In the genomic region with DNA sequence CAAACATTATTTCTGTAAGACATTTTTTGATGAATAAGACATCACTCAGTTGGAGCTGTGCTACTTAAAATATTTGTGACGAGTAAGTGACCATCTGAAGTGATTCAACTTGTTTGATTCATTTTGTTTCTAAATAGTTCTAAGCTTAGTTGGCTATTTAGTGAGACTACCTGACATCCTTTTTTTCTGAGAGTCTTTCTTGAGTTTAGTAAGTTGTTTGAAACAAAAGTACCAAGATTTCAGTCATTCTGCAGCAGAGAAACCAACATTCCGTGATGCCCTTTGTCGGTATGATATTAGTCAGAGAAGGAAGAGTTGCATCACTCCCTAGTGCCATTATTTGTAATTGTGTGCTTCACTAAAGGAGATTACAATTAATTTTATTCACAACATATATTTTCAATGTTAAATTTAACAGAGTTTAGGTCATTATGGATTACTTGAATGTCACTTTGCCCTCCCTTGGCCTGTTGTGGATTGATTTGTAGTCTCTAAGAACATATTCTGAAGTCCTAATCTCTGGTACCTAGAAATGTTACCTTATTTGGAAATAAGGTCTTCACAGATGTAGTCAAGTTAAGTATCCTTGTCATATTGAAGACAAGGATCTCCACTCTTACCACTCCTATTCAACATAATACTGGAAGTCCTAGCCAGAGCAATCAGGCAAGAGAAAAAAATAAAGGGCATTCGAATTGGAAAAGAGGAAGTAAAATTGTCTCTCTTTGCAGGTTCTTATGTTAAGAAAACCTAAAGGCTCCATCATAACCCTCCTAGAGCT, we compare ENCODE assay signal across 11 cellular contexts.
DNase-seq lines count a peak whose midpoint lies in the region; ATAC-seq, FAIRE-seq and TF ChIP-seq lines count a peak whose summit lies in the region.
"Had no signal": no experiment of that assay in that cellular context is flagged by ENCODE, and none has a peak within 500 bp of the region (broad histone marks: within the 10 kb centered on the region; RNA-seq: fewer than 3 reads in every experiment).

No MANE protein-coding gene starts in this region.

- H3K27me3 ChIP-seq in HepG2 (ENCODE audit: control insufficient read depth in 1 of 2, insufficient read depth in 2 of 2, low read length in 2 of 2) (no peaks in the 10 kb centered on the region), right lobe of liver (no peaks in the 10 kb centered on the region), bronchial epithelial cell (ENCODE audit: control insufficient read depth, insufficient read depth, low read length) (no peaks in the 10 kb centered on the region)
- H3K27me3 ChIP-seq: body of pancreas had no signal

- no peaks in the 10 kb centered on the region for H3K79me2 ChIP-seq in HepG2 (ENCODE audit: insufficient read depth, low read length)

- 99% methylated on average over 4 of the region's 4 CpGs for WGBS in HepG2 (ENCODE audit: low lambda C conversion rate)
- WGBS in right lobe of liver (ENCODE audit: insufficient coverage, low coverage, low lambda C conversion rate, missing lambda C conversion rate), result 86% methylated on average over 4 of the region's 4 CpGs

- no peaks in the 10 kb centered on the region for H3K4me1 Mint-ChIP-seq in stimulated activated naive CD8-positive, alpha-beta T cell treated with anti-CD3 and anti-CD28 coated beads, Interleukin-15, amount 100 ng/mL, for 72 hours

- CTCF ChIA-PET in HepG2 (lab: Yijun Ruan, JAX; ENCODE audit: low intra/inter-chr PET ratio, low total read pairs), result no interaction called here

- H2AFZ ChIP-seq in HepG2 (ENCODE audit: low read length), result no peak overlapping the region

- H3K4me3 Mint-ChIP-seq in stimulated activated naive CD8-positive, alpha-beta T cell treated with anti-CD3 and anti-CD28 coated beads, Interleukin-15, amount 100 ng/mL, for 72 hours, result no peak overlapping the region

- TF ChIP-seq CTCF in HepG2 (CRISPR knock-in tag; IDR thresholded peaks at IDR 0.05) (no peak), right lobe of liver (IDR thresholded peaks at IDR 0.05) (no peak), bronchial epithelial cell (IDR thresholded peaks at IDR 0.05; ENCODE audit: insufficient read depth, low read length, severe bottlenecking) (no peak)

- H3K4me3 ChIP-seq in HepG2 (replicated peaks in 1 of 3; ENCODE audit: insufficient read depth in 1 of 3, low read depth in 2 of 3, low read length in 3 of 3) (no peak overlapping the region), right lobe of liver (no peak overlapping the region), bronchial epithelial cell (ENCODE audit: low read depth, low read length) (no peak overlapping the region)
- H3K4me3 ChIP-seq: body of pancreas had no signal

- H3K27ac ChIP-seq in HepG2 (ENCODE audit: extremely low read length, insufficient read depth, low read length), result no peak overlapping the region
- no peak overlapping the region for H3K27ac ChIP-seq in right lobe of liver
- H3K27ac ChIP-seq: body of pancreas had no signal

- no TSS peak for BruUV-seq in HepG2 (replicated peaks; lab: Mats Ljungman, UMichigan)

- peak overlapping the region in 1 of 2 donors; percentile 33 for H3K27ac Mint-ChIP-seq in stimulated activated naive CD8-positive, alpha-beta T cell treated with anti-CD3 and anti-CD28 coated beads, Interleukin-15, amount 100 ng/mL, for 72 hours

- TF ChIP-seq EP300 in HepG2 (IDR thresholded peaks at IDR 0.05; ENCODE audit: low read depth in 2 of 2, low read length in 2 of 2), result no peak
- TF ChIP-seq EP300 in HepG2 (CRISPR knock-in tag; IDR thresholded peaks at IDR 0.05; ENCODE audit: borderline replicate concordance), result no peak

- DNase-seq in HepG2 (ENCODE audit: low spot score), result no peak
- DNase-seq in right lobe of liver, result no peak
- DNase-seq in bronchial epithelial cell (ENCODE audit: low read depth), result peak; percentile 94
- peak in 1 of 2 donors; percentile 11 for DNase-seq in stimulated activated naive CD8-positive, alpha-beta T cell treated with anti-CD3 and anti-CD28 coated beads, Interleukin-15, amount 100 ng/mL, for 72 hours
- DNase-seq in NCI-H510A (lab: John Stamatoyannopoulos, UW), result no peak
- no peak for DNase-seq in stimulated activated CD4-positive, alpha-beta T cell treated with anti-CD3 and anti-CD28 coated beads, Interleukin-4, amount 100 ng/mL, for 4 hours
- DNase-seq: body of pancreas, NCI-H2171 treated with DMSO at 0.1 percent for 48 hours, nucleus accumbens had no signal

- H3K4me1 ChIP-seq in HepG2 (ENCODE audit: insufficient read depth, low read length), result peaks cover 5% of the 10 kb centered on the region; the same call in 1 of the 2 replicates
- peaks cover 0 to under 1% (median 0%) of the 10 kb centered on the region in 4 donors for H3K4me1 ChIP-seq in right lobe of liver
- H3K4me1 ChIP-seq: body of pancreas had no signal

- no peaks in the 10 kb centered on the region for H3K36me3 ChIP-seq in HepG2 (replicated peaks in 1 of 2; ENCODE audit: control insufficient read depth in 1 of 2, insufficient read depth in 2 of 2, low read length in 2 of 2)
- H3K36me3 ChIP-seq in right lobe of liver, result no peaks in the 10 kb centered on the region
- no peaks in the 10 kb centered on the region for H3K36me3 ChIP-seq in bronchial epithelial cell (ENCODE audit: control insufficient read depth, insufficient read depth, low read length)

- ATAC-seq in HepG2 (no peak), right lobe of liver (no peak), HG03520 (IDR thresholded peaks at IDR 0.05; ENCODE audit: unreplicated experiment) (peak; percentile 78), GM19463 (IDR thresholded peaks at IDR 0.05; ENCODE audit: unreplicated experiment) (no peak)
- peak; percentile 85 for ATAC-seq in stimulated activated naive CD8-positive, alpha-beta T cell treated with anti-CD3 and anti-CD28 coated beads, Interleukin-15, amount 100 ng/mL, for 72 hours
- ATAC-seq: body of pancreas had no signal

- no peak for FAIRE-seq in HepG2 (lab: Jason Lieb, UNC)
- no peak for FAIRE-seq in bronchial epithelial cell (lab: Jason Lieb, UNC)

- no peaks in the 10 kb centered on the region for H3K27me3 Mint-ChIP-seq in stimulated activated naive CD8-positive, alpha-beta T cell treated with anti-CD3 and anti-CD28 coated beads, Interleukin-15, amount 100 ng/mL, for 72 hours

- in situ Hi-C loops in HepG2 (cut with HindIII; ENCODE audit: extremely low pct_ligation_motif_present, low pct_unique_long_range_greater_than_20kb), result no loop called here

- no peaks in the 10 kb centered on the region for H4K20me1 ChIP-seq in HepG2 (ENCODE audit: insufficient read depth, low read length)

- no peak overlapping the region for H3K4me2 ChIP-seq in HepG2 (ENCODE audit: low read depth, low read length)

- no peaks in the 10 kb centered on the region for H3K9me3 Mint-ChIP-seq in stimulated activated naive CD8-positive, alpha-beta T cell treated with anti-CD3 and anti-CD28 coated beads, Interleukin-15, amount 100 ng/mL, for 72 hours

- no peak for TF ChIP-seq POLR2A in HepG2 (IDR thresholded peaks at IDR 0.05; ENCODE audit: insufficient read depth in 1 of 2, low read depth in 2 of 2, low read length in 2 of 2)
- no peak for TF ChIP-seq POLR2A in right lobe of liver (IDR thresholded peaks at IDR 0.05)

- no peak overlapping the region for H3K9ac ChIP-seq in HepG2 (ENCODE audit: insufficient read depth, low read depth, low read length)

- POLR2A ChIA-PET in HepG2 (lab: Yijun Ruan, JAX), result no interaction called here

- intact Hi-C loops in HepG2 (cut with micrococcal nuclease; ENCODE audit: unreplicated experiment) (no loop called here), right lobe of liver (cut with DNase I) (no loop called here)

- TF ChIP-seq RAD21 in HepG2 (CRISPR knock-in tag; IDR thresholded peaks at IDR 0.05), result no peak

- no peaks in the 10 kb centered on the region for H3K9me3 ChIP-seq in HepG2 (ENCODE audit: low read length)
- no peaks in the 10 kb centered on the region for H3K9me3 ChIP-seq in right lobe of liver
- H3K9me3 ChIP-seq: body of pancreas had no signal

TF ChIP-seq in HepG2, 621 proteins besides CTCF, POLR2A, EP300 and RAD21 (continues in another document):
- TF ChIP-seq RAD51 (IDR thresholded peaks at IDR 0.05; ENCODE audit: borderline replicate concordance) (no peak), ZKSCAN5 (CRISPR knock-in tag; IDR thresholded peaks at IDR 0.05) (no peak)
- TF ChIP-seq, protein P1, sequence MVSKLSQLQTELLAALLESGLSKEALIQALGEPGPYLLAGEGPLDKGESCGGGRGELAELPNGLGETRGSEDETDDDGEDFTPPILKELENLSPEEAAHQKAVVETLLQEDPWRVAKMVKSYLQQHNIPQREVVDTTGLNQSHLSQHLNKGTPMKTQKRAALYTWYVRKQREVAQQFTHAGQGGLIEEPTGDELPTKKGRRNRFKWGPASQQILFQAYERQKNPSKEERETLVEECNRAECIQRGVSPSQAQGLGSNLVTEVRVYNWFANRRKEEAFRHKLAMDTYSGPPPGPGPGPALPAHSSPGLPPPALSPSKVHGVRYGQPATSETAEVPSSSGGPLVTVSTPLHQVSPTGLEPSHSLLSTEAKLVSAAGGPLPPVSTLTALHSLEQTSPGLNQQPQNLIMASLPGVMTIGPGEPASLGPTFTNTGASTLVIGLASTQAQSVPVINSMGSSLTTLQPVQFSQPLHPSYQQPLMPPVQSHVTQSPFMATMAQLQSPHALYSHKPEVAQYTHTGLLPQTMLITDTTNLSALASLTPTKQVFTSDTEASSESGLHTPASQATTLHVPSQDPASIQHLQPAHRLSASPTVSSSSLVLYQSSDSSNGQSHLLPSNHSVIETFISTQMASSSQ (IDR thresholded peaks at IDR 0.05; ENCODE audit: low read depth), result no peak
- TF ChIP-seq, protein P1 (CRISPR knock-in tag; IDR thresholded peaks at IDR 0.05; ENCODE audit: borderline replicate concordance), result no peak

Comparison
In these comparisons a context has a peak if more than half of its experiments do, and no peak if none do; other contexts are left out.
1. ATAC-seq: peak in HG03520 (single experiment) and stimulated activated naive CD8-positive, alpha-beta T cell treated with anti-CD3 and anti-CD28 coated beads, Interleukin-15, amount 100 ng/mL, for 72 hours (single experiment); none in HepG2 (single experiment), right lobe of liver (0 of 4) and GM19463 (single experiment).